Comparison of ENCODE assay signal across 8 cellular contexts in the genomic region with DNA sequence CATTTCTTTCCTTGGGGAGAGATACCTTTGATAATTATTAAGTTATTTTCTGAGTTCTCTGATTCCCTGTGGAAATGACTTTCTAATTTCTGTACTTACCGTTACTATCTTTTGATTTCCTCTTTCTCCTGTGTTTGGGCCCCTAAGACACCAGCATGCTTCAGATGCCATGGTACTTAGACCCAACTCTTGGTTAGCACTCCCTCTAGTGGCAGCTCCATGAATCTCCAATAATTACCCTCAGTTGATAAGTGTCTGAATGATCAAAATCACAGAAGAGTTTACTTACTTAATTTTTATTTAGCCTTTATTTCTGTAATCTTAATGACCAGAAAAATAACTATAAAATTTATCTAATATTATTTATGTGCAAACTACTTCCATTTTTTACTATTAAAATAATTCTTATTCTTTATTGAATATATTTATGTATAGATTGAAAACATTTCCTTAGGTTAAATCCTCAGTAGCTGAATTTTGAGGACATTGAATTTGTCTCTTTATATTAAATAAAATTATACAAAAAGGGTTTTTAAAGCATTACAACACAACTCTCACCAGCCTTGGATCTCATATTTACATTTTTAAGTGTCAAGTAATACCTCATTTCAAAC.
DNase-seq lines count a peak whose midpoint lies in the region; TF ChIP-seq lines count a peak whose summit lies in the region.

No MANE protein-coding gene starts in this region.

- intact Hi-C loops in esophagus muscularis mucosa (cut with DNase I), result loop anchor here (2.0 to 10.0 kb wide), 2 partner anchors 196 to 328 kb away; no protein-coding TSS in a partner anchor
- intact Hi-C loops in posterior vena cava (cut with DNase I), result no loop called here

- H3K9ac ChIP-seq in neural cell (ENCODE audit: low read length), result no peak overlapping the region

- H3K36me3 ChIP-seq in esophagus muscularis mucosa, result no peaks in the 10 kb centered on the region
- no peaks in the 10 kb centered on the region for H3K36me3 ChIP-seq in neural cell (ENCODE audit: insufficient read depth, low read length)

- no peaks in the 10 kb centered on the region for H3K79me2 ChIP-seq in neural cell (replicated peaks; ENCODE audit: insufficient read depth, low read length)

- H3K4me3 ChIP-seq in GM12865 (ENCODE audit: low read depth, low read length), result no peak overlapping the region
- H3K4me3 ChIP-seq in HFF-Myc (replicated peaks; ENCODE audit: low read depth, low read length), result no peak overlapping the region
- no peak overlapping the region for H3K4me3 ChIP-seq in esophagus muscularis mucosa
- no peak overlapping the region for H3K4me3 ChIP-seq in neural cell (ENCODE audit: low read length)

- no peak overlapping the region for H3K27ac ChIP-seq in esophagus muscularis mucosa (replicated peaks in 1 of 4)
- no peak overlapping the region for H3K27ac ChIP-seq in neural cell (ENCODE audit: low read length)

- H3K4me2 ChIP-seq in neural cell (ENCODE audit: low read length), result no peak overlapping the region

- WGBS in esophagus muscularis mucosa, result 20% methylated on average over 1 of the region's 1 CpG

- TF ChIP-seq EP300 in esophagus muscularis mucosa (IDR thresholded peaks at IDR 0.05) (no peak), neural cell (conservative IDR thresholded peaks at IDR 0.05; ENCODE audit: poor library complexity, severe bottlenecking) (no peak)

- H4K20me1 ChIP-seq in neural cell (ENCODE audit: insufficient read depth), result no peaks in the 10 kb centered on the region

- no peaks in the 10 kb centered on the region for H3K4me1 ChIP-seq in esophagus muscularis mucosa

- no peak overlapping the region for H2AFZ ChIP-seq in neural cell (ENCODE audit: low read depth, low read length)

- TF ChIP-seq CTCF in GM12865 (IDR thresholded peaks at IDR 0.05; ENCODE audit: insufficient read depth, low read depth, low read length, missing control alignments), result peak; percentile 79
- TF ChIP-seq CTCF in HFF-Myc (IDR thresholded peaks at IDR 0.05; ENCODE audit: low read depth, low read length, missing control alignments), result peak; percentile 68
- peak; percentile 78 to 87 (median 80) for TF ChIP-seq CTCF in esophagus muscularis mucosa (IDR thresholded peaks at IDR 0.05)
- TF ChIP-seq CTCF in neural cell (IDR thresholded peaks at IDR 0.05; ENCODE audit: poor library complexity, severe bottlenecking), result peak; percentile 43

- DNase-seq in AG20443 (ENCODE audit: low spot score), result peak; percentile 73
- DNase-seq in GM12865 (ENCODE audit: low read depth), result peak; percentile 70
- DNase-seq in HFF-Myc (ENCODE audit: extremely low read depth, low read depth), result peak; percentile 16
- peak; percentile 67 for DNase-seq in M059J (ENCODE audit: low read depth)
- DNase-seq in SKM-1 (lab: John Stamatoyannopoulos, UW; ENCODE audit: unreplicated experiment), result peak; percentile 59
- no peak for DNase-seq in esophagus muscularis mucosa (ENCODE audit: extremely low spot score)
- no peak for DNase-seq in posterior vena cava (ENCODE audit: low spot score)

- H3K9me2 ChIP-seq in neural cell (ENCODE audit: insufficient read depth, low read length), result no peaks in the 10 kb centered on the region

- no peak for TF ChIP-seq POLR2A in esophagus muscularis mucosa (IDR thresholded peaks at IDR 0.05; ENCODE audit: low read depth)

- H3K9me3 ChIP-seq in esophagus muscularis mucosa, result no peaks in the 10 kb centered on the region
- no peaks in the 10 kb centered on the region for H3K9me3 ChIP-seq in neural cell (ENCODE audit: low read length)

- H3K27me3 ChIP-seq in esophagus muscularis mucosa, result no peaks in the 10 kb centered on the region
- H3K27me3 ChIP-seq in neural cell (ENCODE audit: insufficient read depth, low read depth, low read length), result no peaks in the 10 kb centered on the region

- TF ChIP-seq RAD21 in neural cell (conservative IDR thresholded peaks at IDR 0.05), result peak; percentile 21

- no peaks in the 10 kb centered on the region for H3F3A ChIP-seq in neural cell (ENCODE audit: insufficient read depth, low read length, poor library complexity, severe bottlenecking)

TF ChIP-seq in neural cell, 6 proteins besides CTCF, POLR2A, EP300 and RAD21:
- TF ChIP-seq SMC3 (conservative IDR thresholded peaks at IDR 0.05; ENCODE audit: poor library complexity) (peak; percentile 18), MXI1 (conservative IDR thresholded peaks at IDR 0.05; ENCODE audit: poor library complexity, severe bottlenecking) (no peak), EZH2 (IDR thresholded peaks at IDR 0.05; ENCODE audit: borderline replicate concordance, insufficient read depth, low read length, poor library complexity, severe bottlenecking) (no peak), POLR2AphosphoS5 (IDR thresholded peaks at IDR 0.05) (no peak), TAF1 (IDR thresholded peaks at IDR 0.05; ENCODE audit: low read depth) (no peak)
- TF ChIP-seq, protein P1, sequence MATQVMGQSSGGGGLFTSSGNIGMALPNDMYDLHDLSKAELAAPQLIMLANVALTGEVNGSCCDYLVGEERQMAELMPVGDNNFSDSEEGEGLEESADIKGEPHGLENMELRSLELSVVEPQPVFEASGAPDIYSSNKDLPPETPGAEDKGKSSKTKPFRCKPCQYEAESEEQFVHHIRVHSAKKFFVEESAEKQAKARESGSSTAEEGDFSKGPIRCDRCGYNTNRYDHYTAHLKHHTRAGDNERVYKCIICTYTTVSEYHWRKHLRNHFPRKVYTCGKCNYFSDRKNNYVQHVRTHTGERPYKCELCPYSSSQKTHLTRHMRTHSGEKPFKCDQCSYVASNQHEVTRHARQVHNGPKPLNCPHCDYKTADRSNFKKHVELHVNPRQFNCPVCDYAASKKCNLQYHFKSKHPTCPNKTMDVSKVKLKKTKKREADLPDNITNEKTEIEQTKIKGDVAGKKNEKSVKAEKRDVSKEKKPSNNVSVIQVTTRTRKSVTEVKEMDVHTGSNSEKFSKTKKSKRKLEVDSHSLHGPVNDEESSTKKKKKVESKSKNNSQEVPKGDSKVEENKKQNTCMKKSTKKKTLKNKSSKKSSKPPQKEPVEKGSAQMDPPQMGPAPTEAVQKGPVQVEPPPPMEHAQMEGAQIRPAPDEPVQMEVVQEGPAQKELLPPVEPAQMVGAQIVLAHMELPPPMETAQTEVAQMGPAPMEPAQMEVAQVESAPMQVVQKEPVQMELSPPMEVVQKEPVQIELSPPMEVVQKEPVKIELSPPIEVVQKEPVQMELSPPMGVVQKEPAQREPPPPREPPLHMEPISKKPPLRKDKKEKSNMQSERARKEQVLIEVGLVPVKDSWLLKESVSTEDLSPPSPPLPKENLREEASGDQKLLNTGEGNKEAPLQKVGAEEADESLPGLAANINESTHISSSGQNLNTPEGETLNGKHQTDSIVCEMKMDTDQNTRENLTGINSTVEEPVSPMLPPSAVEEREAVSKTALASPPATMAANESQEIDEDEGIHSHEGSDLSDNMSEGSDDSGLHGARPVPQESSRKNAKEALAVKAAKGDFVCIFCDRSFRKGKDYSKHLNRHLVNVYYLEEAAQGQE (IDR thresholded peaks at IDR 0.05; ENCODE audit: borderline replicate concordance), result no peak
TF ChIP-seq in neural cell: peak in this region for 1.

Comparison
In these comparisons a context has a peak if more than half of its experiments do, and no peak if none do; other contexts are left out.
1. DNase-seq: peak in AG20443 (single experiment), GM12865 (single experiment), HFF-Myc (single experiment), M059J (single experiment) and SKM-1 (single experiment); none in esophagus muscularis mucosa (single experiment) and posterior vena cava (single experiment).
2. Peak in every context shown above with its lines, with median percentiles within 50 percentile points of each other: CTCF ChIP-seq.